ENCODE assay signal across 21 cellular contexts in genomic region chr22:24161485-24161884, GRCh38. TPM values are rescaled to one million over a fixed set of nuclear protein-coding genes. Genes with fewer than 3 reads are reported as not detected.
DNase-seq lines count a peak whose midpoint lies in the region; ATAC-seq and TF ChIP-seq lines count a peak whose summit lies in the region.
"Had no signal": no experiment of that assay in that cellular context is flagged by ENCODE, and none has a peak within 500 bp of the region (broad histone marks: within the 10 kb centered on the region; RNA-seq: fewer than 3 reads in every experiment).

No MANE protein-coding gene starts in this region.

- H3K4me3 Mint-ChIP-seq in MCF 10A (ENCODE audit: unreplicated experiment) = no peak overlapping the region
- H3K4me3 Mint-ChIP-seq: memory B cell, natural killer cell had no signal

- peaks cover 3% of the 10 kb centered on the region for H3K36me3 ChIP-seq in breast epithelium
- H3K36me3 ChIP-seq in gastroesophageal sphincter = peaks cover 0 to 37% of the 10 kb centered on the region in 2 donors
- peaks cover 4 to 29% of the 10 kb centered on the region in 2 donors for H3K36me3 ChIP-seq in stomach smooth muscle (ENCODE audit: control insufficient read depth in 2 of 2, insufficient read depth in 2 of 2, low read length in 2 of 2)

- no peak overlapping the region for H3K27ac Mint-ChIP-seq in MCF 10A (ENCODE audit: low read depth, unreplicated experiment)
- H3K27ac Mint-ChIP-seq: memory B cell had no signal

- peak overlapping the region in 1 of 2 donors; percentile 37 for H3K9ac ChIP-seq in stomach smooth muscle (ENCODE audit: low read length in 2 of 2)

- DNase-seq in breast epithelium (ENCODE audit: low spot score in 2 of 2) (no peak), MCF 10A (ENCODE audit: unreplicated experiment) (no peak), RWPE1 (ENCODE audit: low spot score) (no peak), globus pallidus (ENCODE audit: low spot score) (no peak)
- DNase-seq: ACHN; activated CD8-positive, alpha-beta memory T cell treated with anti-CD3 and anti-CD28 coated beads, Interleukin-2, amount 50 U/mL, for 4 hours; activated gamma-delta T cell treated with Interleukin-2 at 50 U/mL for 16 hours; aorta; DMS79 treated with DMSO at 0.1 percent for 48 hours; kidney; MV-4-11; natural killer cell; NCI-H1930; posterior cingulate gyrus had no signal

- TF ChIP-seq POLR2A in breast epithelium (IDR thresholded peaks at IDR 0.05) (no peak), gastroesophageal sphincter (IDR thresholded peaks at IDR 0.05) (no peak)

- 40 to 61% methylated on average over 1 to 4 of the region's 7 CpGs for WGBS in gastroesophageal sphincter (ENCODE audit: low coverage in 1 of 2), 2 donors

- H3K4me3 ChIP-seq in breast epithelium (no peak overlapping the region), gastroesophageal sphincter (no peak overlapping the region), stomach smooth muscle (ENCODE audit: low read length in 2 of 2) (peak overlapping the region in 1 of 2 donors; percentile 8)
- H3K4me3 ChIP-seq: skin epidermis, vagina had no signal

- POLR2A ChIA-PET in MCF 10A (lab: Yijun Ruan, JAX) = no interaction called here
- POLR2A ChIA-PET in RWPE1 (lab: Yijun Ruan, JAX; ENCODE audit: low non-redundant PET) = no interaction called here

- peak overlapping the region; percentile 14 to 76 for H3K27ac ChIP-seq in breast epithelium
- peak overlapping the region; percentile 20 for H3K27ac ChIP-seq in RWPE1
- H3K27ac ChIP-seq in gastroesophageal sphincter = peak overlapping the region in 3 of 4 donors; percentile 55 to 72 (median 60)
- H3K27ac ChIP-seq in stomach smooth muscle (ENCODE audit: low read length) = peak overlapping the region; percentile 37
- H3K27ac ChIP-seq: vagina had no signal

- no peaks in the 10 kb centered on the region for H3K27me3 Mint-ChIP-seq in MCF 10A (ENCODE audit: insufficient read depth, unreplicated experiment)
- H3K27me3 Mint-ChIP-seq: memory B cell had no signal

- intact Hi-C loops in breast epithelium (cut with DNase I; ENCODE audit: low total_unique reads) (no loop called here), MCF 10A (cut with micrococcal nuclease) (no loop called here)

- H3K4me1 ChIP-seq in breast epithelium = peaks cover 3 to 9% of the 10 kb centered on the region in 2 donors
- peaks cover 4 to 96% (median 48%) of the 10 kb centered on the region in 3 donors for H3K4me1 ChIP-seq in gastroesophageal sphincter
- peaks cover 84% of the 10 kb centered on the region for H3K4me1 ChIP-seq in stomach smooth muscle (ENCODE audit: control insufficient read depth, insufficient read depth, low read length)

- peaks cover 14% of the 10 kb centered on the region for H3K4me1 Mint-ChIP-seq in MCF 10A (ENCODE audit: insufficient read depth, unreplicated experiment)

- no peaks in the 10 kb centered on the region for H3K9me3 Mint-ChIP-seq in MCF 10A (ENCODE audit: unreplicated experiment)
- H3K9me3 Mint-ChIP-seq: memory B cell, natural killer cell had no signal

- CTCF ChIA-PET in MCF 10A (lab: Yijun Ruan, JAX) (interaction anchor here (0.7 to 1.4 kb wide), 3 partner anchors 21 to 66 kb away, joined by 3 to 4 read pairs (median 4); no protein-coding TSS in a partner anchor), RWPE1 (lab: Yijun Ruan, JAX) (no interaction called here)

- no peaks in the 10 kb centered on the region for H3K27me3 ChIP-seq in breast epithelium
- H3K27me3 ChIP-seq in gastroesophageal sphincter = no peaks in the 10 kb centered on the region
- H3K27me3 ChIP-seq in stomach smooth muscle (ENCODE audit: control insufficient read depth in 1 of 2, insufficient read depth in 2 of 2, low read length in 2 of 2) = no peaks in the 10 kb centered on the region
- H3K27me3 ChIP-seq: vagina had no signal

- H3K9me3 ChIP-seq in breast epithelium (no peaks in the 10 kb centered on the region), gastroesophageal sphincter (no peaks in the 10 kb centered on the region), stomach smooth muscle (ENCODE audit: control insufficient read depth in 2 of 2, low read length in 2 of 2) (no peaks in the 10 kb centered on the region)
- H3K9me3 ChIP-seq: vagina had no signal

- ATAC-seq in gastroesophageal sphincter (no peak), GM18520 (IDR thresholded peaks at IDR 0.05; ENCODE audit: unreplicated experiment) (no peak), HG02981 (IDR thresholded peaks at IDR 0.05; ENCODE audit: unreplicated experiment) (no peak)
- ATAC-seq: natural killer cell had no signal

- no peak for TF ChIP-seq CTCF in breast epithelium (IDR thresholded peaks at IDR 0.05)
- no peak for TF ChIP-seq CTCF in MCF 10A (IDR thresholded peaks at IDR 0.05; ENCODE audit: unreplicated experiment)
- TF ChIP-seq CTCF in RWPE1 (conservative IDR thresholded peaks at IDR 0.05; ENCODE audit: low read depth) = no peak
- no peak for TF ChIP-seq CTCF in gastroesophageal sphincter (IDR thresholded peaks at IDR 0.05)

- H3K36me3 Mint-ChIP-seq in MCF 10A (ENCODE audit: insufficient read depth, unreplicated experiment) = peaks cover 6% of the 10 kb centered on the region
- H3K36me3 Mint-ChIP-seq: natural killer cell had no signal

- no TSS peak for BruUV-seq in MCF 10A (replicated peaks; lab: Mats Ljungman, UMichigan)

- TF ChIP-seq EP300 in gastroesophageal sphincter (IDR thresholded peaks at IDR 0.05) = no peak

RNA-seq across cellular contexts. Expression of gene SUSD2, which starts 19.8 kb away (rescaled TPM):
- 1 to 10 TPM in 2 of 3 donors, under 1 TPM in 1; 0.80 to 7.9 (median 5.6) TPM for total RNA-seq in breast epithelium
- 13.3 and 32.8 TPM in 2 replicates for total RNA-seq in MCF 10A (2022)
- total RNA-seq in gastroesophageal sphincter = 1 to 10 TPM; 2.4 to 5.0 (median 4.4) TPM
